In genomic region chr7:105015631-105015965, GRCh38 we compare ENCODE assay signal across 8 cellular contexts. TPM values are rescaled to one million over a fixed set of nuclear protein-coding genes. Genes with fewer than 3 reads are reported as not detected.
DNase-seq lines count a peak whose midpoint lies in the region; ATAC-seq and TF ChIP-seq lines count a peak whose summit lies in the region.

No MANE protein-coding gene starts in this region.

- intact Hi-C loops in breast epithelium (cut with DNase I; ENCODE audit: low total_unique reads): no loop called here

- no peaks in the 10 kb centered on the region for H3K27me3 ChIP-seq in ACC112 (ENCODE audit: insufficient read depth, low read length)
- no peaks in the 10 kb centered on the region for H3K27me3 ChIP-seq in NT2/D1 (ENCODE audit: insufficient read depth, insufficient read length)
- H3K27me3 ChIP-seq in breast epithelium: no peaks in the 10 kb centered on the region

- H3K4me3 ChIP-seq in ACC112 (ENCODE audit: low read depth, low read length) (peak overlapping the region; percentile 82), NT2/D1 (ENCODE audit: insufficient read length, low read depth) (peak overlapping the region; percentile 98), breast epithelium (peak overlapping the region; percentile 92 to 98 (median 96))

- peaks cover 4% of the 10 kb centered on the region for H3K4me1 ChIP-seq in ACC112 (ENCODE audit: control insufficient read depth, insufficient read depth, low read length, unreplicated experiment)
- H3K4me1 ChIP-seq in NT2/D1 (ENCODE audit: insufficient read depth, insufficient read length): no peaks in the 10 kb centered on the region
- peaks cover 0 to 6% of the 10 kb centered on the region in 2 donors for H3K4me1 ChIP-seq in breast epithelium

- H2AFZ ChIP-seq in ACC112 (ENCODE audit: low read length, unreplicated experiment): peak overlapping the region; percentile 38

- H3K27ac ChIP-seq in ACC112 (ENCODE audit: low read depth, low read length): peak overlapping the region; percentile 99
- H3K27ac ChIP-seq in breast epithelium: peak overlapping the region; percentile 100
- peak overlapping the region; percentile 100 for H3K27ac ChIP-seq in substantia nigra (ENCODE audit: low read depth, low read length, poor library complexity, severe bottlenecking)

- DNase-seq in GM10266 (ENCODE audit: extremely low spot score) (peak; percentile 25), NT2/D1 (ENCODE audit: low read depth, low spot score) (no peak), breast epithelium (ENCODE audit: low spot score in 2 of 2) (no peak), left kidney (ENCODE audit: low read depth, low spot score) (peak; percentile 81), substantia nigra (lab: John Stamatoyannopoulos, UW) (peak in 11 of 49 donors; percentile 5 to 42 (median 12))

- peaks cover 87% of the 10 kb centered on the region for H3K79me2 ChIP-seq in ACC112 (ENCODE audit: control insufficient read depth, insufficient read depth, low read length, unreplicated experiment)

- H3K36me3 ChIP-seq in ACC112 (ENCODE audit: insufficient read depth, low read length) (peaks cover 1% of the 10 kb centered on the region; the same call in 1 of the 2 replicates), NT2/D1 (ENCODE audit: insufficient read depth, insufficient read length, low read length) (peaks cover 10% of the 10 kb centered on the region), breast epithelium (no peaks in the 10 kb centered on the region)

- no peak for TF ChIP-seq POLR2A in breast epithelium (IDR thresholded peaks at IDR 0.05)

- peak overlapping the region; percentile 93 for H3K9ac ChIP-seq in NT2/D1 (ENCODE audit: insufficient read length, low read depth)

- H3K9me3 ChIP-seq in NT2/D1 (ENCODE audit: insufficient read depth, low read length) (no peaks in the 10 kb centered on the region), breast epithelium (no peaks in the 10 kb centered on the region)

- ATAC-seq in HG02571 (IDR thresholded peaks at IDR 0.05; ENCODE audit: unreplicated experiment): no peak
- no peak for ATAC-seq in GM21737 (IDR thresholded peaks at IDR 0.05; ENCODE audit: unreplicated experiment)

- TF ChIP-seq CTCF in GM10266 (IDR thresholded peaks at IDR 0.05; ENCODE audit: control insufficient read depth, insufficient read depth, low read depth, missing control alignments) (no peak), breast epithelium (IDR thresholded peaks at IDR 0.05) (no peak)

RNA-seq across cellular contexts. Expression of gene KMT2E, which starts 1.6 kb away (rescaled TPM):
- total RNA-seq in breast epithelium: 100 to 1,000 TPM in 2 of 3 donors, 10 to 100 TPM in 1; 88.2 to 184 (median 168) TPM

Comparison
In these comparisons a context has a peak if more than half of its experiments do, and no peak if none do; other contexts are left out.
1. DNase-seq: peak in GM10266 (single experiment) and left kidney (single experiment); none in NT2/D1 (single experiment) and breast epithelium (0 of 2).
2. Peak in every context shown above with its lines, with median percentiles within 50 percentile points of each other: H3K27ac ChIP-seq and H3K4me3 ChIP-seq.